8 cellular contexts compared by ENCODE assay signal in the genomic region with DNA sequence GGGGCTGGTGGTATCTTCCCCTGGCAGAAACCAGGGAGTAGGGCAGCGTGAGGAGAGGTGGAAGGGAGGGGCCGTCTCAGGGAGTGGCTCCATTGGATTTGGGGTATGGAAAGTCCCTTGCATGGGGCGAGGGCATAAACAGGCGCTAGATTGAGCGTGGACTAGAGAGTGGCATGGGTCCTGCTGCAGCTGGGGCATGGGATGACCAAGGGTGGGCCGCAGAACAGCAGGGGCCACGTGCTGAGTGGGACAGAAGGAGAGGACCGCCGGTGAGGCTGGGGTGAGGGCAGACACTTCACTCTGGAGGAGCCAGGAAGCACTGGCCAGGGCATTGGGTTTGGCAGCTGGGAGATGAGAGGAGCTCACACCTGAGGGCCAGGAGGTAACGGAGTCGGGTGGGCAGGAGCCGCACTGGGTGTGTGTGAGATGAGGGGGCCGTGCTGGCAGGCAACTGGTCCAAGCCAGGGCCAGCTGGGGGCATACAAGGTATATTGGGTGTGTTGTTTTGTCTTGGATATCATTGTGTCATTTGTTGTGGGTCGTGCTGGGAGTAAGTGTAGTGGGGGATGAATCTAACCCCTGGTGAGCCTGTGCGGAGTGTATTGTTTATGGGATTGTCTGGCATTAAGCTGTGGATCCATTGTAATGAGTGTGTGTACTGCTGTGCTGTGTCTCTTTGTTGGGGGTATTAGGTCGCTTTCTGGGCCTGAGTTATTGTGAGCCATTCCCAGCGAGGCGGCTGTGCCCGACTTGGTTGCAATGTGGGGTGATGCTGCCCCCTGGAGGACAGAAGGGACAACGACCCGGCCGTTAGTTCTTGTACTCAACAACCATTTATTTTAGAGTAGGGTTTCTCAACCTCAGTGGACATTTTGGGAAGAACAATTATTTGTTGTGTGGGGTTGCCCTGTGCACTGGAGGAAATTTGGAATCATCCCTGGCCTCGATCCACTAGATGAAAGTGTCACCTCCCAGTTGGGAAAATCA.
DNase-seq lines count a peak whose midpoint lies in the region; ATAC-seq and TF ChIP-seq lines count a peak whose summit lies in the region.
"Not testable (repeated sequence)": the region's sequence is repeated elsewhere in the genome, so short reads cannot be mapped to it uniquely, and the experiment has no call there.

No MANE protein-coding gene starts in this region.

- not testable (repeated sequence) for H3K27me3 Mint-ChIP-seq in CD4-positive, alpha-beta T cell

- POLR2A ChIA-PET in CD4-positive, alpha-beta T cell (lab: Charles Lee); HCT116 (lab: Charles Lee): not testable (repeated sequence)

- H3K27me3 ChIP-seq in CD4-positive, alpha-beta T cell (ENCODE audit: control insufficient read depth, insufficient read depth, low read length); HCT116 (ENCODE audit: insufficient read depth, low read length); spleen (replicated peaks in 1 of 7): not testable (repeated sequence)

- not testable (repeated sequence) for H3K36me3 ChIP-seq in HCT116 (ENCODE audit: control insufficient read depth in 1 of 2, insufficient read depth in 2 of 2, low read length in 2 of 2); spleen

- DNase-seq in CD4-positive, alpha-beta T cell: peak; percentile 30 to 63 (median 40)
- DNase-seq in HCT116 (ENCODE audit: low read depth, low spot score): not testable (repeated sequence)
- DNase-seq in T-helper 1 cell (peak in 3 of 5 donors; percentile 19 to 48 (median 27)), left cardiac atrium (peak; percentile 40), spleen (peak; percentile 78)
- DNase-seq in activated CD8-positive, alpha-beta memory T cell treated with anti-CD3 and anti-CD28 coated beads for 1 hour (ENCODE audit: extremely low read depth in 1 of 2, low read depth in 1 of 2): peak; percentile 10 to 29
- peak; percentile 27 for DNase-seq in activated gamma-delta T cell treated with anti-CD3 and anti-CD28 coated beads, Interleukin-2, amount 50 U/mL, for 16 hours (ENCODE audit: low read depth)
- DNase-seq in stimulated activated CD8-positive, alpha-beta memory T cell treated with anti-CD3 and anti-CD28 coated beads, Interleukin-2, amount 100 ng/mL, for 1 hour (ENCODE audit: low read depth in 2 of 2): peak; percentile 33 to 34

- H3K9me3 Mint-ChIP-seq in CD4-positive, alpha-beta T cell: not testable (repeated sequence)

- ATAC-seq in CD4-positive, alpha-beta T cell (ENCODE audit: poor library complexity): peak; percentile 85
- ATAC-seq in HCT116 (peak; percentile 77), left cardiac atrium (peak; percentile 57 to 78)

- H3K4me3 Mint-ChIP-seq in CD4-positive, alpha-beta T cell: not testable (repeated sequence)

- TF ChIP-seq CTCF in CD4-positive, alpha-beta T cell (IDR thresholded peaks at IDR 0.05); HCT116 (IDR thresholded peaks at IDR 0.05 in 2 of 3, conservative IDR thresholded peaks at IDR 0.05 in 1 of 3; ENCODE audit: borderline replicate concordance in 1 of 3, insufficient read depth in 1 of 3, low read depth in 2 of 3, low read length in 2 of 3): not testable (repeated sequence)
- TF ChIP-seq CTCF in spleen (IDR thresholded peaks at IDR 0.05 in 8 of 11, conservative IDR thresholded peaks at IDR 0.05 in 3 of 11): peak in 5 of 11 experiments; percentile 31 to 52 (median 37)

- WGBS in spleen, 5 donors: 5 to 83% (median 14%) methylated on average over 2 to 7 of the region's 23 CpGs

- not testable (repeated sequence) for TF ChIP-seq POLR2A in HCT116 (IDR thresholded peaks at IDR 0.05; ENCODE audit: borderline replicate concordance, extremely low read depth, insufficient read depth, insufficient read length); spleen (IDR thresholded peaks at IDR 0.05)

- not testable (repeated sequence) for H3K9me2 ChIP-seq in HCT116 (ENCODE audit: insufficient read depth)

- not testable (repeated sequence) for H2AFZ ChIP-seq in HCT116 (ENCODE audit: low read depth, low read length, poor library complexity, severe bottlenecking)

- not testable (repeated sequence) for H3K9me3 ChIP-seq in CD4-positive, alpha-beta T cell (ENCODE audit: control insufficient read depth, low read length); HCT116 (ENCODE audit: control insufficient read depth in 1 of 2, insufficient read depth in 1 of 2, low read depth in 1 of 2, low read length in 2 of 2); spleen

- H3K9ac ChIP-seq in HCT116 (ENCODE audit: low read length): not testable (repeated sequence)

- H3K79me2 ChIP-seq in HCT116 (ENCODE audit: insufficient read depth, low read length): not testable (repeated sequence)

- BruUV-seq in HCT116 (replicated peaks; lab: Mats Ljungman, UMichigan): not testable (repeated sequence)

- H3K4me1 Mint-ChIP-seq in CD4-positive, alpha-beta T cell (ENCODE audit: low read depth): not testable (repeated sequence)

- H4K20me1 ChIP-seq in HCT116 (ENCODE audit: insufficient read depth): not testable (repeated sequence)

- 0 out of 2 replicates have a peak, but pooled peaks have one; percentile 3 for TF ChIP-seq RAD21 in HCT116 (IDR thresholded peaks at IDR 0.05; ENCODE audit: low read depth)

- H3K36me3 Mint-ChIP-seq in CD4-positive, alpha-beta T cell (ENCODE audit: low read depth): not testable (repeated sequence)

- CTCF ChIA-PET in CD4-positive, alpha-beta T cell (lab: Charles Lee); HCT116 (lab: Charles Lee): not testable (repeated sequence)

- H3K4me2 ChIP-seq in HCT116 (ENCODE audit: low read length): not testable (repeated sequence)

- intact Hi-C loops in CD4-positive, alpha-beta T cell (cut with DNase I, micrococcal nuclease); HCT116 (cut with micrococcal nuclease); left cardiac atrium (cut with DNase I); spleen (cut with DNase I; ENCODE audit: low total_unique reads): not testable (repeated sequence)

- H3K27ac Mint-ChIP-seq in CD4-positive, alpha-beta T cell: not testable (repeated sequence)

- not testable (repeated sequence) for H3K4me3 ChIP-seq in HCT116 (replicated peaks in 1 of 2; ENCODE audit: low read depth in 1 of 2, low read length in 2 of 2); spleen

- H3K27ac ChIP-seq in CD4-positive, alpha-beta T cell (ENCODE audit: low read depth, low read length); HCT116 (ENCODE audit: low read depth, low read length); spleen: not testable (repeated sequence)

- H3K4me1 ChIP-seq in HCT116 (ENCODE audit: control insufficient read depth in 1 of 2, insufficient read depth in 2 of 2, low read length in 2 of 2); spleen: not testable (repeated sequence)

- RAD21 ChIA-PET in HCT116 (lab: Charles Lee; ENCODE audit: low non-redundant PET in 1 of 2, low total read pairs in 2 of 2, uncharacterized antibody in 2 of 2, unreplicated experiment in 2 of 2): not testable (repeated sequence)
